ENCODE assay signal across 12 cellular contexts in genomic region chr5:79107020-79107796, GRCh38. TPM values are rescaled to one million over a fixed set of nuclear protein-coding genes. Genes with fewer than 3 reads are reported as not detected.
A peak's percentile ranks its signal among the peaks of the same experiment; 100 is the strongest.
DNase-seq lines count a peak whose midpoint lies in the region; ATAC-seq and TF ChIP-seq lines count a peak whose summit lies in the region.
"Had no signal": no experiment of that assay in that cellular context is flagged by ENCODE, and none has a peak within 500 bp of the region (broad histone marks: within the 10 kb centered on the region; RNA-seq: fewer than 3 reads in every experiment).

No MANE protein-coding gene starts in this region.

- DNase-seq in Right ventricle myocardium superior (no peak), left ventricle myocardium inferior (no peak), RKO (ENCODE audit: low spot score) (peak; percentile 18), foreskin keratinocyte (peak in 1 of 2 donors; percentile 24), T1000 (lab: John Stamatoyannopoulos, UW) (no peak), psoas muscle (no peak)
- DNase-seq: effector CD4-positive, alpha-beta T cell; naive thymus-derived CD8-positive, alpha-beta T cell; NCI-H526 had no signal

- intact Hi-C loops in Right ventricle myocardium superior (cut with DNase I), result loop anchor here (5.0 kb wide), 1 partner anchor 80 kb away; no protein-coding TSS in a partner anchor
- intact Hi-C loops in left ventricle myocardium inferior (cut with micrococcal nuclease), result no loop called here
- intact Hi-C loops in psoas muscle (cut with DNase I), result loop anchor here in 1 of 2 donors (5.0 kb wide), 1 partner anchor 45 kb away; no protein-coding TSS in a partner anchor

- H3K27ac ChIP-seq in left ventricle myocardium inferior (replicated peaks) (no peak overlapping the region), foreskin keratinocyte (no peak overlapping the region), psoas muscle (no peak overlapping the region)
- H3K27ac ChIP-seq: A549 had no signal

- H3K4me1 ChIP-seq in left ventricle myocardium inferior (peaks cover 15% of the 10 kb centered on the region), foreskin keratinocyte (no peaks in the 10 kb centered on the region), psoas muscle (no peaks in the 10 kb centered on the region)
- H3K4me1 ChIP-seq: A549 had no signal

- peaks cover 70% of the 10 kb centered on the region for H3K27me3 ChIP-seq in left ventricle myocardium inferior (ENCODE audit: low read depth)
- peaks cover 43% of the 10 kb centered on the region for H3K27me3 ChIP-seq in foreskin keratinocyte
- peaks cover 0 to 27% (median 9%) of the 10 kb centered on the region in 3 donors for H3K27me3 ChIP-seq in psoas muscle (ENCODE audit: insufficient read depth in 3 of 3, low read length in 2 of 3)

- ATAC-seq in Right ventricle myocardium superior (ENCODE audit: poor library complexity) (peak; percentile 48), foreskin keratinocyte (peak; percentile 21), HG03280 (IDR thresholded peaks at IDR 0.05; ENCODE audit: unreplicated experiment) (no peak), psoas muscle (no peak), GM21367 (IDR thresholded peaks at IDR 0.05; ENCODE audit: unreplicated experiment) (no peak)
- ATAC-seq: A549; naive thymus-derived CD8-positive, alpha-beta T cell had no signal

- TF ChIP-seq CTCF in left ventricle myocardium inferior (IDR thresholded peaks at IDR 0.05; ENCODE audit: borderline replicate concordance) (no peak), foreskin keratinocyte (conservative IDR thresholded peaks at IDR 0.05) (no peak), psoas muscle (IDR thresholded peaks at IDR 0.05) (no peak)

- H3K4me3 ChIP-seq in left ventricle myocardium inferior, result no peak overlapping the region
- H3K4me3 ChIP-seq in psoas muscle, result no peak overlapping the region
- H3K4me3 ChIP-seq: A549 had no signal

- H3K9me3 ChIP-seq in left ventricle myocardium inferior (replicated peaks) (no peaks in the 10 kb centered on the region), psoas muscle (no peaks in the 10 kb centered on the region)

- 65 to 76% (median 72%) methylated on average over 7 of the region's 7 CpGs for WGBS in psoas muscle, 3 donors

- H3K36me3 ChIP-seq in left ventricle myocardium inferior (no peaks in the 10 kb centered on the region), psoas muscle (ENCODE audit: insufficient read depth in 1 of 2, low read depth in 1 of 2) (no peaks in the 10 kb centered on the region)

RNA-seq across cellular contexts. Expression of gene BHMT, which starts 4.4 kb away (rescaled TPM):
- 0.11 TPM for total RNA-seq in Right ventricle myocardium superior
- total RNA-seq in left ventricle myocardium inferior, result not detected
- not detected in 2 replicates for total RNA-seq in foreskin keratinocyte
- polyA plus RNA-seq in foreskin keratinocyte, result not detected in 2 replicates
- total RNA-seq in psoas muscle, result not detected
- under 1 TPM in 1 of 3 donors, not detected in 2; 0.12 TPM for polyA plus RNA-seq in psoas muscle
- total RNA-seq: naive thymus-derived CD8-positive, alpha-beta T cell had no signal
- polyA plus RNA-seq: A549; naive thymus-derived CD8-positive, alpha-beta T cell had no signal

RNA-seq across cellular contexts. Expression of gene BHMT2, which starts 37.6 kb away (rescaled TPM):
- total RNA-seq in Right ventricle myocardium superior (10.0 TPM), left ventricle myocardium inferior (7.9 TPM), foreskin keratinocyte (0.11 TPM in 1 of 2 replicates, not detected in the other), psoas muscle (10 to 100 TPM in 3 of 4 donors, 1 to 10 TPM in 1; 6.9 to 16.6 (median 12.0) TPM)
- polyA plus RNA-seq in foreskin keratinocyte (0.03 TPM in 1 of 2 replicates, not detected in the other), psoas muscle (10 to 100 TPM in 1 of 3 donors, 1 to 10 TPM in 2; 1.9 to 20.8 (median 9.0) TPM)
- total RNA-seq: naive thymus-derived CD8-positive, alpha-beta T cell had no signal
- polyA plus RNA-seq: A549; naive thymus-derived CD8-positive, alpha-beta T cell had no signal

RNA-seq across cellular contexts. Expression of gene DMGDH, which starts 37.7 kb away (rescaled TPM):
- total RNA-seq in Right ventricle myocardium superior, result 2.2 TPM
- total RNA-seq in left ventricle myocardium inferior, result 2.4 TPM
- total RNA-seq in foreskin keratinocyte, result 0.07 and 0.17 TPM in 2 replicates
- polyA plus RNA-seq in foreskin keratinocyte, result 0.29 TPM in 1 of 2 replicates, not detected in the other
- total RNA-seq in psoas muscle, result 1 to 10 TPM; 1.7 to 2.8 (median 2.1) TPM
- 1 to 10 TPM in 1 of 3 donors, under 1 TPM in 2; 0.16 to 1.5 (median 0.80) TPM for polyA plus RNA-seq in psoas muscle

Comparison
In these comparisons a context has a peak if more than half of its experiments do, and no peak if none do; other contexts are left out.
1. ATAC-seq: peak in Right ventricle myocardium superior (single experiment) and foreskin keratinocyte (single experiment); none in HG03280 (single experiment), psoas muscle (0 of 4) and GM21367 (single experiment).